In the genomic region with DNA sequence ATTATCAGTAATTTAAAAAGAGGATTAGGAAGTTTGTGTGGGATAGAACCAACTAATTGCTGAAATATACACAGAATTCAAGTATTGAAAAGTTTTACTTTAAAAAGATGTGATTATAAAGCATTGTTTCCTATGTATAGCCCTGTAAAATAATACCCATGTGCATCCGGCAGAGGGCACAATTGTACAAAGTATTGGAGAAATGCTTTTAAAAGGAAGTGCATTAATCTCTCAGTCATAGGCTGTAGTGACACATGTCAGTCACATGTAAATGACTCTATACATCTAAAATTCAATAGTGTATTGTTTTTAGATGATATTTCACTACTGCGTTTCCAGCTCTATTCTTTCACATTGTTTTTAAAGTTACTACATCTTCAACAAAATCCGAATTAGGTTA, we compare ENCODE assay signal across 8 cellular contexts. TPM values are rescaled to one million over a fixed set of nuclear protein-coding genes. Genes with fewer than 3 reads are reported as not detected.
DNase-seq lines count a peak whose midpoint lies in the region; ATAC-seq and TF ChIP-seq lines count a peak whose summit lies in the region.

No MANE protein-coding gene starts in this region.

- H3K4me1 ChIP-seq in GM23338 (ENCODE audit: insufficient read depth) = no peaks in the 10 kb centered on the region
- H3K4me1 ChIP-seq in mesendoderm (ENCODE audit: control insufficient read depth, low read depth, low read length) = no peaks in the 10 kb centered on the region

- H3K79me2 ChIP-seq in GM23338 (replicated peaks; ENCODE audit: insufficient read depth) = no peaks in the 10 kb centered on the region
- no peaks in the 10 kb centered on the region for H3K79me2 ChIP-seq in mesendoderm (ENCODE audit: control insufficient read depth, insufficient read depth, low read length)

- H3K9ac ChIP-seq in mesendoderm (ENCODE audit: low read length) = no peak overlapping the region

- no peak overlapping the region for H3K18ac ChIP-seq in mesendoderm (ENCODE audit: low read length)

- H3K79me1 ChIP-seq in mesendoderm (ENCODE audit: low read length) = no peaks in the 10 kb centered on the region

- no peak overlapping the region for H3K27ac Mint-ChIP-seq in GM23338
- H3K27ac Mint-ChIP-seq in chondrocyte (ENCODE audit: unreplicated experiment) = no peak overlapping the region
- no peak overlapping the region for H3K27ac Mint-ChIP-seq in stimulated activated naive CD8-positive, alpha-beta T cell treated with anti-CD3 and anti-CD28 coated beads, Interleukin-15, amount 100 ng/mL, for 72 hours

- H2BK15ac ChIP-seq in mesendoderm (replicated peaks; ENCODE audit: low read depth) = no peak overlapping the region

- TF ChIP-seq CTCF in GM23338 (conservative IDR thresholded peaks at IDR 0.05; ENCODE audit: low read depth in 2 of 2) (peak; percentile 62 to 70), chondrocyte (IDR thresholded peaks at IDR 0.05) (peak; percentile 86)

- H3K4me3 Mint-ChIP-seq in GM23338 (no peak overlapping the region), chondrocyte (ENCODE audit: unreplicated experiment) (no peak overlapping the region)
- H3K4me3 Mint-ChIP-seq in stimulated activated naive CD8-positive, alpha-beta T cell treated with anti-CD3 and anti-CD28 coated beads, Interleukin-15, amount 100 ng/mL, for 72 hours = no peak overlapping the region

- H4K20me1 ChIP-seq in GM23338 (replicated peaks; ENCODE audit: insufficient read depth) = no peaks in the 10 kb centered on the region

- WGBS in mesendoderm (ENCODE audit: extremely low coverage, insufficient coverage, low lambda C conversion rate) = 100% methylated on average over 1 of the region's 3 CpGs

- no peak overlapping the region for H2AFZ ChIP-seq in GM23338

- H3K4me2 ChIP-seq in GM23338 (no peak overlapping the region), mesendoderm (ENCODE audit: low read length) (no peak overlapping the region)

- H4K8ac ChIP-seq in mesendoderm (ENCODE audit: low read depth, low read length) = no peak overlapping the region

- ATAC-seq in GM23338 = peak; percentile 45
- ATAC-seq in stimulated activated naive CD8-positive, alpha-beta T cell treated with anti-CD3 and anti-CD28 coated beads, Interleukin-15, amount 100 ng/mL, for 72 hours = peak; percentile 76

- no peaks in the 10 kb centered on the region for H3F3A ChIP-seq in GM23338 (replicated peaks; ENCODE audit: low read depth)

- no peak overlapping the region for H3K27ac ChIP-seq in GM23338 (ENCODE audit: low read depth)
- H3K27ac ChIP-seq in mesendoderm (ENCODE audit: low read depth, low read length) = no peak overlapping the region

- H3K4ac ChIP-seq in mesendoderm (ENCODE audit: low read depth, low read length) = no peak overlapping the region

- H3K56ac ChIP-seq in mesendoderm (ENCODE audit: low read length) = no peak overlapping the region

- H3K9me2 ChIP-seq in GM23338 (ENCODE audit: insufficient read depth) = no peaks in the 10 kb centered on the region

- H3K27me3 Mint-ChIP-seq in GM23338 (ENCODE audit: insufficient read depth, low read depth, poor library complexity) (no peaks in the 10 kb centered on the region), chondrocyte (ENCODE audit: low read depth) (peaks cover 10% of the 10 kb centered on the region)
- H3K27me3 Mint-ChIP-seq in stimulated activated naive CD8-positive, alpha-beta T cell treated with anti-CD3 and anti-CD28 coated beads, Interleukin-15, amount 100 ng/mL, for 72 hours = peaks cover 6% of the 10 kb centered on the region

- H3K36me3 Mint-ChIP-seq in GM23338 (ENCODE audit: low read depth) = no peaks in the 10 kb centered on the region
- H3K36me3 Mint-ChIP-seq in chondrocyte (ENCODE audit: low read depth) = no peaks in the 10 kb centered on the region

- H3K4me1 Mint-ChIP-seq in GM23338 (peaks cover 5% of the 10 kb centered on the region; the same call in 2 of the 3 replicates), chondrocyte (ENCODE audit: low read depth) (no peaks in the 10 kb centered on the region)
- H3K4me1 Mint-ChIP-seq in stimulated activated naive CD8-positive, alpha-beta T cell treated with anti-CD3 and anti-CD28 coated beads, Interleukin-15, amount 100 ng/mL, for 72 hours = peaks cover 4% of the 10 kb centered on the region

- H2BK120ac ChIP-seq in mesendoderm (ENCODE audit: low read depth, low read length) = no peak overlapping the region

- H3K36me3 ChIP-seq in GM23338 (ENCODE audit: insufficient read depth) (no peaks in the 10 kb centered on the region), mesendoderm (ENCODE audit: control insufficient read depth, insufficient read depth, low read length) (no peaks in the 10 kb centered on the region)

- H3K9me3 Mint-ChIP-seq in GM23338 = no peaks in the 10 kb centered on the region
- H3K9me3 Mint-ChIP-seq in chondrocyte (ENCODE audit: low read depth) = peaks cover 14% of the 10 kb centered on the region
- H3K9me3 Mint-ChIP-seq in stimulated activated naive CD8-positive, alpha-beta T cell treated with anti-CD3 and anti-CD28 coated beads, Interleukin-15, amount 100 ng/mL, for 72 hours = no peaks in the 10 kb centered on the region

- no peak overlapping the region for H2AK5ac ChIP-seq in mesendoderm (ENCODE audit: low read length)

- H3K23ac ChIP-seq in mesendoderm (ENCODE audit: low read length) = no peak overlapping the region

- H3K4me3 ChIP-seq in GM23338 (no peak overlapping the region), mesendoderm (ENCODE audit: low read length) (no peak overlapping the region)

- H4K5ac ChIP-seq in mesendoderm (ENCODE audit: low read length) = no peak overlapping the region

- peak; percentile 50 for DNase-seq in EH (ENCODE audit: low read depth)
- DNase-seq in GM23338 (ENCODE audit: low spot score) = peak; percentile 53
- DNase-seq in NCI-H146 treated with DMSO at 0.1 percent for 48 hours (lab: John Stamatoyannopoulos, UW; ENCODE audit: unreplicated experiment) = peak; percentile 5
- DNase-seq in activated CD4-positive, CD25-positive, alpha-beta regulatory T cell (lab: John Stamatoyannopoulos, UW) = peak; percentile 9 to 35 (median 28)
- DNase-seq in chondrocyte (ENCODE audit: low spot score) = no peak
- DNase-seq in mesendoderm = peak; percentile 34
- DNase-seq in stimulated activated naive CD8-positive, alpha-beta T cell treated with anti-CD3 and anti-CD28 coated beads, Interleukin-15, amount 100 ng/mL, for 72 hours = peak in 1 of 2 donors; percentile 38
- DNase-seq in GDM1 (lab: John Stamatoyannopoulos, UW) = no peak

- no peaks in the 10 kb centered on the region for H3K27me3 ChIP-seq in GM23338 (ENCODE audit: insufficient read depth)
- no peaks in the 10 kb centered on the region for H3K27me3 ChIP-seq in mesendoderm (ENCODE audit: insufficient read depth, low read length, poor library complexity)

- no peak overlapping the region for H2BK5ac ChIP-seq in mesendoderm (ENCODE audit: low read length)

TF ChIP-seq in GM23338, 12 proteins besides CTCF, POLR2A, EP300 and RAD21 (continues in another document):
- no peak for TF ChIP-seq JUNB (IDR thresholded peaks at IDR 0.05; ENCODE audit: unreplicated experiment)
- TF ChIP-seq ZNF331 (CRISPR knock-in tag; IDR thresholded peaks at IDR 0.05; ENCODE audit: low read depth) = no peak
- TF ChIP-seq, protein P1, sequence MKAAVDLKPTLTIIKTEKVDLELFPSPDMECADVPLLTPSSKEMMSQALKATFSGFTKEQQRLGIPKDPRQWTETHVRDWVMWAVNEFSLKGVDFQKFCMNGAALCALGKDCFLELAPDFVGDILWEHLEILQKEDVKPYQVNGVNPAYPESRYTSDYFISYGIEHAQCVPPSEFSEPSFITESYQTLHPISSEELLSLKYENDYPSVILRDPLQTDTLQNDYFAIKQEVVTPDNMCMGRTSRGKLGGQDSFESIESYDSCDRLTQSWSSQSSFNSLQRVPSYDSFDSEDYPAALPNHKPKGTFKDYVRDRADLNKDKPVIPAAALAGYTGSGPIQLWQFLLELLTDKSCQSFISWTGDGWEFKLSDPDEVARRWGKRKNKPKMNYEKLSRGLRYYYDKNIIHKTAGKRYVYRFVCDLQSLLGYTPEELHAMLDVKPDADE (IDR thresholded peaks at IDR 0.05) = no peak

RNA-seq across cellular contexts. Expression of a gene that starts 9.7 kb away (rescaled TPM):
- 16.5 and 19.4 TPM in 2 replicates for total RNA-seq in GM23338 (2014; rRNA removed; shearing (Covaris generic))
- 16.7 and 19.9 TPM in 2 replicates for polyA plus RNA-seq in GM23338 (2016; fragmentation: Nextera tagmentation; extraction: Ambion mirVana)
- total RNA-seq in chondrocyte = 12.7 to 13.0 TPM (median 12.8 TPM) in 3 replicates
- 8.6 TPM for polyA plus RNA-seq in mesendoderm (2013, experiment 1 of 2)
- 9.2 TPM for polyA plus RNA-seq in mesendoderm (2013, experiment 2 of 2)

Comparison
In these comparisons a context has a peak if more than half of its experiments do, and no peak if none do; other contexts are left out.
1. DNase-seq: peak in EH (single experiment), GM23338 (single experiment), NCI-H146 treated with DMSO at 0.1 percent for 48 hours (single experiment), activated CD4-positive, CD25-positive, alpha-beta regulatory T cell (4 of 4) and mesendoderm (single experiment); none in chondrocyte (single experiment) and GDM1 (single experiment).